Comparison of ENCODE assay signal across 32 cellular contexts in genomic region chr7:31033674-31034073, GRCh38. TPM values are rescaled to one million over a fixed set of nuclear protein-coding genes. Genes with fewer than 3 reads are reported as not detected.
"Had no signal": no experiment of that assay in that cellular context is flagged by ENCODE, and none has a peak within 500 bp of the region (broad histone marks: within the 10 kb centered on the region; RNA-seq: fewer than 3 reads in every experiment).

No MANE protein-coding gene starts in this region.

- DNase-seq: colonic mucosa; effector CD8-positive, alpha-beta T cell; endodermal cell; foreskin fibroblast; gastrocnemius medialis; head of caudate nucleus; kidney; nucleus accumbens; ovary; psoas muscle; right cardiac atrium; small intestine; stimulated activated CD4-positive, alpha-beta T cell treated with anti-CD3 and anti-CD28 coated beads, Interleukin-12 subunit alpha, Interleukin-12 subunit beta, amount 100 ng/mL, for 4 hours; stimulated activated CD4-positive, alpha-beta T cell treated with anti-CD3 and anti-CD28 coated beads, Interleukin-1b, Interleukin-23, amount 100 ng/mL, for 48 hours; stimulated activated CD4-positive, alpha-beta T cell treated with anti-CD3 and anti-CD28 coated beads, Interleukin-4, amount 100 ng/mL, for 1 hour; stimulated activated CD8-positive, alpha-beta memory T cell treated with anti-CD3 and anti-CD28 coated beads, Interleukin-4, amount 100 ng/mL, for 48 hours; stimulated activated naive CD4-positive, alpha-beta T cell; stimulated activated naive CD8-positive, alpha-beta T cell treated with anti-CD3 and anti-CD28 coated beads, Interleukin-15, amount 100 ng/mL, for 72 hours; transverse colon; upper lobe of right lung; uterus had no signal

- H3K27ac Mint-ChIP-seq: dendritic cell treated with granulocyte-macrophage colony-stimulating factor and Interleukin-4, amounts not matched to agents 40 ng/mL and 50 ng/mL, for 4 days; endodermal cell; memory B cell; natural killer cell treated with Interleukin-12 subunit alpha and Interleukin-12 subunit beta and Interleukin-15 and Interleukin-18, amount 100 ng/mL, for 72 hours; stimulated activated naive CD8-positive, alpha-beta T cell treated with anti-CD3 and anti-CD28 coated beads, Interleukin-15, amount 100 ng/mL, for 72 hours had no signal

- H3K4me3 ChIP-seq: colonic mucosa, gastrocnemius medialis, lung, ovary, psoas muscle, suprapubic skin, transverse colon, upper lobe of right lung, uterus had no signal

- H3K36me3 Mint-ChIP-seq: memory B cell; natural killer cell treated with Interleukin-12 subunit alpha and Interleukin-12 subunit beta and Interleukin-15 and Interleukin-18, amount 100 ng/mL, for 72 hours had no signal

- H3K4me3 Mint-ChIP-seq: dendritic cell treated with granulocyte-macrophage colony-stimulating factor and Interleukin-4, amounts not matched to agents 40 ng/mL and 50 ng/mL, for 4 days; endodermal cell; memory B cell; natural killer cell treated with Interleukin-12 subunit alpha and Interleukin-12 subunit beta and Interleukin-15 and Interleukin-18, amount 100 ng/mL, for 72 hours; neural crest cell; stimulated activated naive CD8-positive, alpha-beta T cell treated with anti-CD3 and anti-CD28 coated beads, Interleukin-15, amount 100 ng/mL, for 72 hours had no signal

- H3K4me1 ChIP-seq: colonic mucosa, gastrocnemius medialis, psoas muscle, suprapubic skin, transverse colon, upper lobe of right lung, uterus had no signal

- H3K27me3 ChIP-seq: colonic mucosa, ovary, suprapubic skin, transverse colon, upper lobe of right lung, uterus had no signal

- H3K9me3 ChIP-seq: colonic mucosa, gastrocnemius medialis, ovary, psoas muscle, suprapubic skin, transverse colon, upper lobe of right lung, uterus had no signal

- H3K4me1 Mint-ChIP-seq: memory B cell; neural crest cell; stimulated activated naive CD8-positive, alpha-beta T cell treated with anti-CD3 and anti-CD28 coated beads, Interleukin-15, amount 100 ng/mL, for 72 hours had no signal

- H3K9me3 Mint-ChIP-seq: dendritic cell treated with granulocyte-macrophage colony-stimulating factor and Interleukin-4, amounts not matched to agents 40 ng/mL and 50 ng/mL, for 4 days; endodermal cell; natural killer cell treated with Interleukin-12 subunit alpha and Interleukin-12 subunit beta and Interleukin-15 and Interleukin-18, amount 100 ng/mL, for 72 hours; neural crest cell had no signal

- H3K36me3 ChIP-seq: colonic mucosa, gastrocnemius medialis, ovary, suprapubic skin, transverse colon, upper lobe of right lung, uterus had no signal

- H3K27ac ChIP-seq: colonic mucosa, epithelial cell of prostate, gastrocnemius medialis, ovary, psoas muscle, suprapubic skin, transverse colon, upper lobe of right lung, uterus had no signal

- ATAC-seq: esophagus mucosa; gastrocnemius medialis; left lobe of liver; natural killer cell treated with Interleukin-12 subunit alpha and Interleukin-12 subunit beta and Interleukin-15 and Interleukin-18, amount 100 ng/mL, for 72 hours; right cardiac atrium; stimulated activated naive CD8-positive, alpha-beta T cell treated with anti-CD3 and anti-CD28 coated beads, Interleukin-15, amount 100 ng/mL, for 72 hours; upper lobe of right lung had no signal

- FAIRE-seq: kidney, small intestine had no signal

RNA-seq across cellular contexts. Expression of gene ADCYAP1R1, which starts 18.4 kb away (rescaled TPM):
- total RNA-seq: glomerular endothelial cell; kidney; natural killer cell treated with Interleukin-12 subunit alpha and Interleukin-12 subunit beta and Interleukin-15 and Interleukin-18, amount 100 ng/mL, for 72 hours; renal cortical epithelial cell had no signal
